Comparison of ENCODE assay signal across 1 cellular context in the genomic region with DNA sequence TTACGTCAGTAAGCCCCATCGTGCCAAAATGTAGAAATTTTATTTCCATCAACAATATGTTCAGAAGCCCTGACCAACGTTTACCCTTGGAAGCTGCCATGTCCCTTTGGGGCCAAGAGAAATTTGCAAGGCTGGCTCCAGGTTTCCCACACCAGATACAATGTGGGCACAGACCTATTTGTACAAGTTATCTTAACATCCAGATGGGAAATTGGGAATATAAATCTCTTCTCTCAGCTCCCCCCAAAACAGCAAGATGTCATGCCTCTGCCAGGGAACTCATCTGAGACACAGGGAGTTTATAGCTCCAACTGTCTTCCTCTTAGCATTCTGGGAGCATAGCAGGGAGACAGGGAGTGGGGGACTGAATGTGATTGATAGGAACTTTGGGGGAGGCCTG.
A peak's percentile ranks its signal among the peaks of the same experiment; 100 is the strongest.
TF ChIP-seq lines count a peak whose summit lies in the region.

No MANE protein-coding gene starts in this region.

TF ChIP-seq in WTC11, 78 proteins besides CTCF, POLR2A, EP300 and RAD21 (continued from another document and continues in another):
- TF ChIP-seq, protein P1, sequence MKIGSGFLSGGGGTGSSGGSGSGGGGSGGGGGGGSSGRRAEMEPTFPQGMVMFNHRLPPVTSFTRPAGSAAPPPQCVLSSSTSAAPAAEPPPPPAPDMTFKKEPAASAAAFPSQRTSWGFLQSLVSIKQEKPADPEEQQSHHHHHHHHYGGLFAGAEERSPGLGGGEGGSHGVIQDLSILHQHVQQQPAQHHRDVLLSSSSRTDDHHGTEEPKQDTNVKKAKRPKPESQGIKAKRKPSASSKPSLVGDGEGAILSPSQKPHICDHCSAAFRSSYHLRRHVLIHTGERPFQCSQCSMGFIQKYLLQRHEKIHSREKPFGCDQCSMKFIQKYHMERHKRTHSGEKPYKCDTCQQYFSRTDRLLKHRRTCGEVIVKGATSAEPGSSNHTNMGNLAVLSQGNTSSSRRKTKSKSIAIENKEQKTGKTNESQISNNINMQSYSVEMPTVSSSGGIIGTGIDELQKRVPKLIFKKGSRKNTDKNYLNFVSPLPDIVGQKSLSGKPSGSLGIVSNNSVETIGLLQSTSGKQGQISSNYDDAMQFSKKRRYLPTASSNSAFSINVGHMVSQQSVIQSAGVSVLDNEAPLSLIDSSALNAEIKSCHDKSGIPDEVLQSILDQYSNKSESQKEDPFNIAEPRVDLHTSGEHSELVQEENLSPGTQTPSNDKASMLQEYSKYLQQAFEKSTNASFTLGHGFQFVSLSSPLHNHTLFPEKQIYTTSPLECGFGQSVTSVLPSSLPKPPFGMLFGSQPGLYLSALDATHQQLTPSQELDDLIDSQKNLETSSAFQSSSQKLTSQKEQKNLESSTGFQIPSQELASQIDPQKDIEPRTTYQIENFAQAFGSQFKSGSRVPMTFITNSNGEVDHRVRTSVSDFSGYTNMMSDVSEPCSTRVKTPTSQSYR (CRISPR knock-in tag; IDR thresholded peaks at IDR 0.05), result 0 out of 2 replicates have a peak, but pooled peaks have one; percentile 34
- TF ChIP-seq, protein P2, sequence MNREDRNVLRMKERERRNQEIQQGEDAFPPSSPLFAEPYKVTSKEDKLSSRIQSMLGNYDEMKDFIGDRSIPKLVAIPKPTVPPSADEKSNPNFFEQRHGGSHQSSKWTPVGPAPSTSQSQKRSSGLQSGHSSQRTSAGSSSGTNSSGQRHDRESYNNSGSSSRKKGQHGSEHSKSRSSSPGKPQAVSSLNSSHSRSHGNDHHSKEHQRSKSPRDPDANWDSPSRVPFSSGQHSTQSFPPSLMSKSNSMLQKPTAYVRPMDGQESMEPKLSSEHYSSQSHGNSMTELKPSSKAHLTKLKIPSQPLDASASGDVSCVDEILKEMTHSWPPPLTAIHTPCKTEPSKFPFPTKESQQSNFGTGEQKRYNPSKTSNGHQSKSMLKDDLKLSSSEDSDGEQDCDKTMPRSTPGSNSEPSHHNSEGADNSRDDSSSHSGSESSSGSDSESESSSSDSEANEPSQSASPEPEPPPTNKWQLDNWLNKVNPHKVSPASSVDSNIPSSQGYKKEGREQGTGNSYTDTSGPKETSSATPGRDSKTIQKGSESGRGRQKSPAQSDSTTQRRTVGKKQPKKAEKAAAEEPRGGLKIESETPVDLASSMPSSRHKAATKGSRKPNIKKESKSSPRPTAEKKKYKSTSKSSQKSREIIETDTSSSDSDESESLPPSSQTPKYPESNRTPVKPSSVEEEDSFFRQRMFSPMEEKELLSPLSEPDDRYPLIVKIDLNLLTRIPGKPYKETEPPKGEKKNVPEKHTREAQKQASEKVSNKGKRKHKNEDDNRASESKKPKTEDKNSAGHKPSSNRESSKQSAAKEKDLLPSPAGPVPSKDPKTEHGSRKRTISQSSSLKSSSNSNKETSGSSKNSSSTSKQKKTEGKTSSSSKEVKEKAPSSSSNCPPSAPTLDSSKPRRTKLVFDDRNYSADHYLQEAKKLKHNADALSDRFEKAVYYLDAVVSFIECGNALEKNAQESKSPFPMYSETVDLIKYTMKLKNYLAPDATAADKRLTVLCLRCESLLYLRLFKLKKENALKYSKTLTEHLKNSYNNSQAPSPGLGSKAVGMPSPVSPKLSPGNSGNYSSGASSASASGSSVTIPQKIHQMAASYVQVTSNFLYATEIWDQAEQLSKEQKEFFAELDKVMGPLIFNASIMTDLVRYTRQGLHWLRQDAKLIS (CRISPR knock-in tag; IDR thresholded peaks at IDR 0.05; ENCODE audit: borderline replicate concordance), result 0 out of 2 replicates have a peak, but pooled peaks have one; percentile 74
- peak; percentile 96 for TF ChIP-seq ZNF671 (CRISPR knock-in tag; IDR thresholded peaks at IDR 0.05)
- no peak for TF ChIP-seq NFE2L1 (CRISPR knock-in tag; IDR thresholded peaks at IDR 0.05)
- no peak for TF ChIP-seq OVOL2 (CRISPR knock-in tag; IDR thresholded peaks at IDR 0.05; ENCODE audit: borderline replicate concordance)
- TF ChIP-seq MYBL2 (CRISPR knock-in tag; IDR thresholded peaks at IDR 0.05), result 0 out of 2 replicates have a peak, but pooled peaks have one; percentile 23
- TF ChIP-seq, protein P3, sequence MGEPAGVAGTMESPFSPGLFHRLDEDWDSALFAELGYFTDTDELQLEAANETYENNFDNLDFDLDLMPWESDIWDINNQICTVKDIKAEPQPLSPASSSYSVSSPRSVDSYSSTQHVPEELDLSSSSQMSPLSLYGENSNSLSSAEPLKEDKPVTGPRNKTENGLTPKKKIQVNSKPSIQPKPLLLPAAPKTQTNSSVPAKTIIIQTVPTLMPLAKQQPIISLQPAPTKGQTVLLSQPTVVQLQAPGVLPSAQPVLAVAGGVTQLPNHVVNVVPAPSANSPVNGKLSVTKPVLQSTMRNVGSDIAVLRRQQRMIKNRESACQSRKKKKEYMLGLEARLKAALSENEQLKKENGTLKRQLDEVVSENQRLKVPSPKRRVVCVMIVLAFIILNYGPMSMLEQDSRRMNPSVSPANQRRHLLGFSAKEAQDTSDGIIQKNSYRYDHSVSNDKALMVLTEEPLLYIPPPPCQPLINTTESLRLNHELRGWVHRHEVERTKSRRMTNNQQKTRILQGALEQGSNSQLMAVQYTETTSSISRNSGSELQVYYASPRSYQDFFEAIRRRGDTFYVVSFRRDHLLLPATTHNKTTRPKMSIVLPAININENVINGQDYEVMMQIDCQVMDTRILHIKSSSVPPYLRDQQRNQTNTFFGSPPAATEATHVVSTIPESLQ (CRISPR knock-in tag; IDR thresholded peaks at IDR 0.05), result no peak
- TF ChIP-seq, protein P4, sequence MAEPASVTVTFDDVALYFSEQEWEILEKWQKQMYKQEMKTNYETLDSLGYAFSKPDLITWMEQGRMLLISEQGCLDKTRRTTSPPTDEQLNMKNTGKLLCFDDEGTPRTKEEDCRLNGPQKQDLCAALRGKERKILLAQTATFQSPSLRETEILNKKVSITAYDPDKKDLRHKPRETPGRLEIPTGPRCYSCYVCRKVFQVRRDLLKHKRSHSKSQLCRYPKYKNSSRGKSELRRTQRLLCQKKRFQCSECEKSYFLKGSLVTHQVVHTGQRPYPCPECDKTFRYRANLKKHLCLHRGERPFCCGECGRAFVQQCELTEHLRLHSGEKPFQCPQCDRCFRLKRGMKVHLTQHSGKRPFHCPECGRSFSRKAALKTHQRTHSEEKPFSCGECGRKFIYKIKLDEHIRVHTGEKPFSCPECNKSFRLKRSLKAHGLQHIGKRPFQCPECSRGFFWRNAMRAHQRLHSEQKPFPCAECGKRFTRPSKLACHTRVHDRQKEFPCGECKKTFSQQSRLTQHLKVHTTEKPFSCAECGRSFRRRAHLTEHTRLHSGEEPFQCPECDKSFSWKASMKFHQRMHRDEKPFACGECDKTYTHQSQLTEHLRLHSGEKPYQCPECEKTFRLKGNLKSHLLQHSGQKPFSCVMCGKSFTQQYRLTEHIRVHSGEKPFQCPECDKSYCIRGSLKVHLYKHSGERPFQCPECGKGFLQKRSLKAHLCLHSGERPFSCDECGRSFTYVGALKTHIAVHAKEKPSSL (CRISPR knock-in tag; conservative IDR thresholded peaks at IDR 0.05), result peak; percentile 97
- peak; percentile 30; the same call in 1 of the 2 replicates for TF ChIP-seq FOXJ3 (CRISPR knock-in tag; IDR thresholded peaks at IDR 0.05; ENCODE audit: borderline replicate concordance)
- TF ChIP-seq, protein P5, sequence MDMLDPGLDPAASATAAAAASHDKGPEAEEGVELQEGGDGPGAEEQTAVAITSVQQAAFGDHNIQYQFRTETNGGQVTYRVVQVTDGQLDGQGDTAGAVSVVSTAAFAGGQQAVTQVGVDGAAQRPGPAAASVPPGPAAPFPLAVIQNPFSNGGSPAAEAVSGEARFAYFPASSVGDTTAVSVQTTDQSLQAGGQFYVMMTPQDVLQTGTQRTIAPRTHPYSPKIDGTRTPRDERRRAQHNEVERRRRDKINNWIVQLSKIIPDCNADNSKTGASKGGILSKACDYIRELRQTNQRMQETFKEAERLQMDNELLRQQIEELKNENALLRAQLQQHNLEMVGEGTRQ (CRISPR knock-in tag; IDR thresholded peaks at IDR 0.05), result no peak
- TF ChIP-seq ESRRA (CRISPR knock-in tag; IDR thresholded peaks at IDR 0.05; ENCODE audit: borderline replicate concordance), result no peak
- TF ChIP-seq, protein P6, sequence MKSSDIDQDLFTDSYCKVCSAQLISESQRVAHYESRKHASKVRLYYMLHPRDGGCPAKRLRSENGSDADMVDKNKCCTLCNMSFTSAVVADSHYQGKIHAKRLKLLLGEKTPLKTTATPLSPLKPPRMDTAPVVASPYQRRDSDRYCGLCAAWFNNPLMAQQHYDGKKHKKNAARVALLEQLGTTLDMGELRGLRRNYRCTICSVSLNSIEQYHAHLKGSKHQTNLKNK (CRISPR knock-in tag; IDR thresholded peaks at IDR 0.05), result peak; percentile 76
- TF ChIP-seq, protein P7, sequence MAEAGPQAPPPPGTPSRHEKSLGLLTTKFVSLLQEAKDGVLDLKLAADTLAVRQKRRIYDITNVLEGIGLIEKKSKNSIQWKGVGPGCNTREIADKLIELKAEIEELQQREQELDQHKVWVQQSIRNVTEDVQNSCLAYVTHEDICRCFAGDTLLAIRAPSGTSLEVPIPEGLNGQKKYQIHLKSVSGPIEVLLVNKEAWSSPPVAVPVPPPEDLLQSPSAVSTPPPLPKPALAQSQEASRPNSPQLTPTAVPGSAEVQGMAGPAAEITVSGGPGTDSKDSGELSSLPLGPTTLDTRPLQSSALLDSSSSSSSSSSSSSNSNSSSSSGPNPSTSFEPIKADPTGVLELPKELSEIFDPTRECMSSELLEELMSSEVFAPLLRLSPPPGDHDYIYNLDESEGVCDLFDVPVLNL (CRISPR knock-in tag; IDR thresholded peaks at IDR 0.05; ENCODE audit: borderline replicate concordance, low read depth), result no peak
- no peak for TF ChIP-seq ZNF219 (CRISPR knock-in tag; IDR thresholded peaks at IDR 0.05; ENCODE audit: borderline replicate concordance)
- TF ChIP-seq FOXK1 (CRISPR knock-in tag; IDR thresholded peaks at IDR 0.05), result no peak
- TF ChIP-seq, protein P8, sequence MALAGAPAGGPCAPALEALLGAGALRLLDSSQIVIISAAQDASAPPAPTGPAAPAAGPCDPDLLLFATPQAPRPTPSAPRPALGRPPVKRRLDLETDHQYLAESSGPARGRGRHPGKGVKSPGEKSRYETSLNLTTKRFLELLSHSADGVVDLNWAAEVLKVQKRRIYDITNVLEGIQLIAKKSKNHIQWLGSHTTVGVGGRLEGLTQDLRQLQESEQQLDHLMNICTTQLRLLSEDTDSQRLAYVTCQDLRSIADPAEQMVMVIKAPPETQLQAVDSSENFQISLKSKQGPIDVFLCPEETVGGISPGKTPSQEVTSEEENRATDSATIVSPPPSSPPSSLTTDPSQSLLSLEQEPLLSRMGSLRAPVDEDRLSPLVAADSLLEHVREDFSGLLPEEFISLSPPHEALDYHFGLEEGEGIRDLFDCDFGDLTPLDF (CRISPR knock-in tag; IDR thresholded peaks at IDR 0.05), result peak; percentile 41; the same call in 1 of the 2 replicates
- peak; percentile 97 for TF ChIP-seq PRRX2 (CRISPR knock-in tag; IDR thresholded peaks at IDR 0.05)
- TF ChIP-seq ZNF232 (CRISPR knock-in tag; IDR thresholded peaks at IDR 0.05), result no peak
- no peak for TF ChIP-seq MXD4 (CRISPR knock-in tag; IDR thresholded peaks at IDR 0.05; ENCODE audit: borderline replicate concordance)
- TF ChIP-seq, protein P9, sequence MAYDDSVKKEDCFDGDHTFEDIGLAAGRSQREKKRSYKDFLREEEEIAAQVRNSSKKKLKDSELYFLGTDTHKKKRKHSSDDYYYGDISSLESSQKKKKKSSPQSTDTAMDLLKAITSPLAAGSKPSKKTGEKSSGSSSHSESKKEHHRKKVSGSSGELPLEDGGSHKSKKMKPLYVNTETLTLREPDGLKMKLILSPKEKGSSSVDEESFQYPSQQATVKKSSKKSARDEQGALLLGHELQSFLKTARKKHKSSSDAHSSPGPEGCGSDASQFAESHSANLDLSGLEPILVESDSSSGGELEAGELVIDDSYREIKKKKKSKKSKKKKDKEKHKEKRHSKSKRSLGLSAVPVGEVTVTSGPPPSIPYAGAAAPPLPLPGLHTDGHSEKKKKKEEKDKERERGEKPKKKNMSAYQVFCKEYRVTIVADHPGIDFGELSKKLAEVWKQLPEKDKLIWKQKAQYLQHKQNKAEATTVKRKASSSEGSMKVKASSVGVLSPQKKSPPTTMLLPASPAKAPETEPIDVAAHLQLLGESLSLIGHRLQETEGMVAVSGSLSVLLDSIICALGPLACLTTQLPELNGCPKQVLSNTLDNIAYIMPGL (CRISPR knock-in tag; IDR thresholded peaks at IDR 0.05), result no peak
- peak; percentile 97 for TF ChIP-seq NFATC4 (CRISPR knock-in tag; IDR thresholded peaks at IDR 0.05)
- TF ChIP-seq ATF1 (CRISPR knock-in tag; IDR thresholded peaks at IDR 0.05), result no peak
- TF ChIP-seq CREB1 (CRISPR knock-in tag; IDR thresholded peaks at IDR 0.05), result 0 out of 2 replicates have a peak, but pooled peaks have one; percentile 40
- TF ChIP-seq, protein P10, sequence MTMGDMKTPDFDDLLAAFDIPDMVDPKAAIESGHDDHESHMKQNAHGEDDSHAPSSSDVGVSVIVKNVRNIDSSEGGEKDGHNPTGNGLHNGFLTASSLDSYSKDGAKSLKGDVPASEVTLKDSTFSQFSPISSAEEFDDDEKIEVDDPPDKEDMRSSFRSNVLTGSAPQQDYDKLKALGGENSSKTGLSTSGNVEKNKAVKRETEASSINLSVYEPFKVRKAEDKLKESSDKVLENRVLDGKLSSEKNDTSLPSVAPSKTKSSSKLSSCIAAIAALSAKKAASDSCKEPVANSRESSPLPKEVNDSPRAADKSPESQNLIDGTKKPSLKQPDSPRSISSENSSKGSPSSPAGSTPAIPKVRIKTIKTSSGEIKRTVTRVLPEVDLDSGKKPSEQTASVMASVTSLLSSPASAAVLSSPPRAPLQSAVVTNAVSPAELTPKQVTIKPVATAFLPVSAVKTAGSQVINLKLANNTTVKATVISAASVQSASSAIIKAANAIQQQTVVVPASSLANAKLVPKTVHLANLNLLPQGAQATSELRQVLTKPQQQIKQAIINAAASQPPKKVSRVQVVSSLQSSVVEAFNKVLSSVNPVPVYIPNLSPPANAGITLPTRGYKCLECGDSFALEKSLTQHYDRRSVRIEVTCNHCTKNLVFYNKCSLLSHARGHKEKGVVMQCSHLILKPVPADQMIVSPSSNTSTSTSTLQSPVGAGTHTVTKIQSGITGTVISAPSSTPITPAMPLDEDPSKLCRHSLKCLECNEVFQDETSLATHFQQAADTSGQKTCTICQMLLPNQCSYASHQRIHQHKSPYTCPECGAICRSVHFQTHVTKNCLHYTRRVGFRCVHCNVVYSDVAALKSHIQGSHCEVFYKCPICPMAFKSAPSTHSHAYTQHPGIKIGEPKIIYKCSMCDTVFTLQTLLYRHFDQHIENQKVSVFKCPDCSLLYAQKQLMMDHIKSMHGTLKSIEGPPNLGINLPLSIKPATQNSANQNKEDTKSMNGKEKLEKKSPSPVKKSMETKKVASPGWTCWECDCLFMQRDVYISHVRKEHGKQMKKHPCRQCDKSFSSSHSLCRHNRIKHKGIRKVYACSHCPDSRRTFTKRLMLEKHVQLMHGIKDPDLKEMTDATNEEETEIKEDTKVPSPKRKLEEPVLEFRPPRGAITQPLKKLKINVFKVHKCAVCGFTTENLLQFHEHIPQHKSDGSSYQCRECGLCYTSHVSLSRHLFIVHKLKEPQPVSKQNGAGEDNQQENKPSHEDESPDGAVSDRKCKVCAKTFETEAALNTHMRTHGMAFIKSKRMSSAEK (CRISPR knock-in tag; IDR thresholded peaks at IDR 0.05; ENCODE audit: borderline replicate concordance), result peak; percentile 97
- TF ChIP-seq SMAD3 (CRISPR knock-in tag; IDR thresholded peaks at IDR 0.05; ENCODE audit: borderline replicate concordance), result no peak
- TF ChIP-seq EMX1 (CRISPR knock-in tag; IDR thresholded peaks at IDR 0.05), result peak; percentile 92
- TF ChIP-seq GTF2I (CRISPR knock-in tag; conservative IDR thresholded peaks at IDR 0.05), result no peak
